In genomic region chr4:106032851-106033286, GRCh38 we compare ENCODE assay signal across 17 cellular contexts.
DNase-seq lines count a peak whose midpoint lies in the region; TF ChIP-seq lines count a peak whose summit lies in the region.
"Had no signal": no experiment of that assay in that cellular context is flagged by ENCODE, and none has a peak within 500 bp of the region (broad histone marks: within the 10 kb centered on the region; RNA-seq: fewer than 3 reads in every experiment).

No MANE protein-coding gene starts in this region.

- H3K9me3 ChIP-seq in right atrium auricular region: peaks cover 0 to 15% of the 10 kb centered on the region in 2 donors
- H3K9me3 ChIP-seq: neutrophil had no signal

- no peak for TF ChIP-seq CTCF in HFFc6 (IDR thresholded peaks at IDR 0.05)
- no peak for TF ChIP-seq CTCF in type B pancreatic cell (conservative IDR thresholded peaks at IDR 0.05)
- no peak for TF ChIP-seq CTCF in right atrium auricular region (IDR thresholded peaks at IDR 0.05)

- H3K36me3 ChIP-seq in right atrium auricular region: no peaks in the 10 kb centered on the region
- H3K36me3 ChIP-seq: neutrophil had no signal

- peaks cover 25% of the 10 kb centered on the region for H3K4me1 Mint-ChIP-seq in HFFc6 (ENCODE audit: low read depth)
- H3K4me1 Mint-ChIP-seq in type B pancreatic cell (ENCODE audit: unreplicated experiment): peaks cover 10% of the 10 kb centered on the region
- H3K4me1 Mint-ChIP-seq: activated naive CD8-positive, alpha-beta T cell treated with anti-CD3 and anti-CD28 coated beads, Interleukin-2, amount 50 U/mL, for 24 hours; stimulated activated naive CD8-positive, alpha-beta T cell treated with anti-CD3 and anti-CD28 coated beads, Interleukin-15, amount 100 ng/mL, for 72 hours had no signal

- DNase-seq in AG08395 (ENCODE audit: low spot score): peak; percentile 26
- DNase-seq in HFFc6: peak; percentile 56
- DNase-seq in astrocyte of the hippocampus (ENCODE audit: low read depth, low spot score): peak; percentile 74
- peak; percentile 87 for DNase-seq in kidney tubule cell (ENCODE audit: low spot score)
- no peak for DNase-seq in NCI-H2081 (lab: John Stamatoyannopoulos, UW)
- DNase-seq in type B pancreatic cell (ENCODE audit: extremely low spot score, unreplicated experiment): no peak
- no peak for DNase-seq in right atrium auricular region (ENCODE audit: low spot score)
- no peak for DNase-seq in activated naive CD4-positive, alpha-beta T cell treated with anti-CD3 and anti-CD28 coated beads, Interleukin-2, amount 50 U/mL, for 16 hours
- DNase-seq: ACHN; activated CD4-positive, alpha-beta T cell treated with anti-CD3 and anti-CD28 coated beads, Interleukin-2, amount 50 U/mL, for 1 hour; activated naive CD8-positive, alpha-beta T cell treated with anti-CD3 and anti-CD28 coated beads, Interleukin-2, amount 50 U/mL, for 24 hours; activated T-cell treated with anti-CD3 and anti-CD28 coated beads, Interleukin-2, amount 50 U/mL, for 4 hours; NCI-H2029 treated with DMSO at 0.1 percent for 48 hours; NCI-H774; stimulated activated naive CD8-positive, alpha-beta T cell treated with anti-CD3 and anti-CD28 coated beads, Interleukin-15, amount 100 ng/mL, for 72 hours had no signal

- no peaks in the 10 kb centered on the region; the same call in 1 of the 2 replicates for H3K9me3 Mint-ChIP-seq in HFFc6
- H3K9me3 Mint-ChIP-seq in type B pancreatic cell: peaks cover 5% of the 10 kb centered on the region

- no peaks in the 10 kb centered on the region for H3K27me3 ChIP-seq in right atrium auricular region
- H3K27me3 ChIP-seq: neutrophil had no signal

- peaks cover 4% of the 10 kb centered on the region for H3K27me3 Mint-ChIP-seq in HFFc6 (ENCODE audit: insufficient read depth)
- no peaks in the 10 kb centered on the region for H3K27me3 Mint-ChIP-seq in type B pancreatic cell
- H3K27me3 Mint-ChIP-seq: activated naive CD8-positive, alpha-beta T cell treated with anti-CD3 and anti-CD28 coated beads, Interleukin-2, amount 50 U/mL, for 24 hours had no signal

- H3K27ac Mint-ChIP-seq in HFFc6 (peak overlapping the region; percentile 65), type B pancreatic cell (no peak overlapping the region)
- H3K27ac Mint-ChIP-seq: activated naive CD8-positive, alpha-beta T cell treated with anti-CD3 and anti-CD28 coated beads, Interleukin-2, amount 50 U/mL, for 24 hours; stimulated activated naive CD8-positive, alpha-beta T cell treated with anti-CD3 and anti-CD28 coated beads, Interleukin-15, amount 100 ng/mL, for 72 hours; T-helper 2 cell treated with Interferon-gamma antibody and Interleukin-4, amounts not matched to agents 5 μg/mL and 100 μg/mL, for 36 hours had no signal

- no peak overlapping the region for H3K4me3 ChIP-seq in right atrium auricular region

- peaks cover 10% of the 10 kb centered on the region; the same call in 1 of the 2 replicates for H3K36me3 Mint-ChIP-seq in HFFc6 (ENCODE audit: low read depth)
- no peaks in the 10 kb centered on the region for H3K36me3 Mint-ChIP-seq in type B pancreatic cell

- H3K4me3 Mint-ChIP-seq in HFFc6 (no peak overlapping the region), type B pancreatic cell (no peak overlapping the region)
- H3K4me3 Mint-ChIP-seq: activated naive CD8-positive, alpha-beta T cell treated with anti-CD3 and anti-CD28 coated beads, Interleukin-2, amount 50 U/mL, for 24 hours; activated T-cell treated with anti-CD3 and anti-CD28 coated beads, Interleukin-2, amount 50 U/mL, for 4 hours; stimulated activated naive CD8-positive, alpha-beta T cell treated with anti-CD3 and anti-CD28 coated beads, Interleukin-15, amount 100 ng/mL, for 72 hours; T-helper 2 cell treated with Interferon-gamma antibody and Interleukin-4, amounts not matched to agents 5 μg/mL and 100 μg/mL, for 36 hours had no signal

- peaks cover 0 to 10% of the 10 kb centered on the region in 2 donors for H3K4me1 ChIP-seq in right atrium auricular region

- no peak overlapping the region for H3K27ac ChIP-seq in right atrium auricular region
- H3K27ac ChIP-seq: neutrophil had no signal

Comparison
In these comparisons a context has a peak if more than half of its experiments do, and no peak if none do; other contexts are left out.
1. DNase-seq: peak in AG08395 (single experiment), HFFc6 (single experiment), astrocyte of the hippocampus (single experiment) and kidney tubule cell (single experiment); none in NCI-H2081 (0 of 2), type B pancreatic cell (single experiment), right atrium auricular region (single experiment) and activated naive CD4-positive, alpha-beta T cell treated with anti-CD3 and anti-CD28 coated beads, Interleukin-2, amount 50 U/mL, for 16 hours (single experiment).